ENCODE assay signal across 15 cellular contexts in genomic region chr9:134231330-134231745, GRCh38.
A peak's percentile ranks its signal among the peaks of the same experiment; 100 is the strongest.
DNase-seq lines count a peak whose midpoint lies in the region; ATAC-seq and TF ChIP-seq lines count a peak whose summit lies in the region.
"Had no signal": no experiment of that assay in that cellular context is flagged by ENCODE, and none has a peak within 500 bp of the region (broad histone marks: within the 10 kb centered on the region; RNA-seq: fewer than 3 reads in every experiment).

No MANE protein-coding gene starts in this region.

- peak overlapping the region; percentile 25 for H3K4me3 ChIP-seq in coronary artery
- H3K4me3 ChIP-seq in spleen = no peak overlapping the region
- H3K4me3 ChIP-seq: mucosa of descending colon, smooth muscle cell had no signal

- H3K27ac ChIP-seq in coronary artery = peak overlapping the region in 1 of 2 donors; percentile 74
- peak overlapping the region in 5 of 8 donors; percentile 13 to 75 (median 63) for H3K27ac ChIP-seq in spleen

- H3K9me3 ChIP-seq in spleen = no peaks in the 10 kb centered on the region
- H3K9me3 ChIP-seq: mucosa of descending colon had no signal

- 60 to 78% (median 66%) methylated on average over 7 to 12 of the region's 12 CpGs for WGBS in spleen, 5 donors

- H3K27ac Mint-ChIP-seq in Calu3 (ENCODE audit: unreplicated experiment) = no peak overlapping the region
- H3K27ac Mint-ChIP-seq: activated T-helper 17 cell treated with anti-CD3 and anti-CD28 coated beads, Interleukin-2, amount 50 U/mL, for 72 hours had no signal

- no peaks in the 10 kb centered on the region for H3K9me3 Mint-ChIP-seq in Calu3 (ENCODE audit: low read depth, unreplicated experiment)
- H3K9me3 Mint-ChIP-seq: activated T-helper 17 cell treated with anti-CD3 and anti-CD28 coated beads, Interleukin-2, amount 50 U/mL, for 72 hours had no signal

- H3K36me3 ChIP-seq in spleen = no peaks in the 10 kb centered on the region

- CTCF ChIA-PET in Calu3 (lab: Charles Lee) = no interaction called here

- no peaks in the 10 kb centered on the region for H3K4me1 Mint-ChIP-seq in Calu3 (ENCODE audit: low read depth, unreplicated experiment)
- H3K4me1 Mint-ChIP-seq: activated T-helper 17 cell treated with anti-CD3 and anti-CD28 coated beads, Interleukin-2, amount 50 U/mL, for 72 hours had no signal

- no peak overlapping the region for H3K4me3 Mint-ChIP-seq in Calu3 (ENCODE audit: low read depth, unreplicated experiment)
- H3K4me3 Mint-ChIP-seq: activated T-helper 17 cell treated with anti-CD3 and anti-CD28 coated beads, Interleukin-2, amount 50 U/mL, for 72 hours had no signal

- DNase-seq in HK-2 (ENCODE audit: unreplicated experiment) = peak; percentile 13
- no peak for DNase-seq in coronary artery (ENCODE audit: low spot score)
- peak; percentile 83 for DNase-seq in left lobe of liver (ENCODE audit: low spot score)
- DNase-seq in spleen = no peak
- no peak for DNase-seq in 8988T
- no peak for DNase-seq in NCI-H2081 treated with DMSO at 0.1 percent for 48 hours (lab: John Stamatoyannopoulos, UW)
- DNase-seq in activated T-cell treated with anti-CD3 and anti-CD28 coated beads for 4 hours = no peak
- DNase-seq in Calu3 = no peak
- DNase-seq: COR-L47; mucosa of descending colon; NCI-H1048; stimulated activated naive CD4-positive, alpha-beta T cell; SW 1271 had no signal

- peaks cover 78% of the 10 kb centered on the region for H3K27me3 Mint-ChIP-seq in Calu3 (ENCODE audit: unreplicated experiment)

- H3K4me1 ChIP-seq in spleen = peaks cover 2 to 86% (median 49%) of the 10 kb centered on the region in 6 donors

- H3K36me3 Mint-ChIP-seq in Calu3 (ENCODE audit: insufficient read depth, unreplicated experiment) = no peaks in the 10 kb centered on the region

- intact Hi-C loops in spleen (cut with DNase I; ENCODE audit: low total_unique reads) = no loop called here
- intact Hi-C loops in Calu3 (cut with micrococcal nuclease; ENCODE audit: unreplicated experiment) = no loop called here

- peak; percentile 47 for ATAC-seq in left lobe of liver
- ATAC-seq: activated T-helper 17 cell treated with anti-CD3 and anti-CD28 coated beads, Interleukin-2, amount 50 U/mL, for 72 hours; mucosa of descending colon had no signal

- no peak for TF ChIP-seq POLR2A in spleen (IDR thresholded peaks at IDR 0.05)

- no peak for TF ChIP-seq CTCF in coronary artery (IDR thresholded peaks at IDR 0.05)
- no peak for TF ChIP-seq CTCF in spleen (IDR thresholded peaks at IDR 0.05 in 8 of 11, conservative IDR thresholded peaks at IDR 0.05 in 3 of 11)
- no peak for TF ChIP-seq CTCF in Calu3 (IDR thresholded peaks at IDR 0.05; ENCODE audit: unreplicated experiment)

- H3K27me3 ChIP-seq in spleen (replicated peaks in 1 of 7) = peaks cover 0 to 64% (median 0%) of the 10 kb centered on the region in 7 donors

- no TSS peak for BruUV-seq in Calu3 (replicated peaks; lab: Mats Ljungman, UMichigan)

Comparison
In these comparisons a context has a peak if more than half of its experiments do, and no peak if none do; other contexts are left out.
1. DNase-seq: peak in HK-2 (single experiment) and left lobe of liver (single experiment); none in coronary artery (single experiment), spleen (single experiment), 8988T (single experiment), NCI-H2081 treated with DMSO at 0.1 percent for 48 hours (single experiment), activated T-cell treated with anti-CD3 and anti-CD28 coated beads for 4 hours (single experiment) and Calu3 (single experiment).